ENCODE assay signal across 8 cellular contexts in genomic region chr18:49459404-49460171, GRCh38. TPM values are rescaled to one million over a fixed set of nuclear protein-coding genes. Genes with fewer than 3 reads are reported as not detected.
DNase-seq lines count a peak whose midpoint lies in the region; ATAC-seq and TF ChIP-seq lines count a peak whose summit lies in the region.

No MANE protein-coding gene starts in this region.

- peaks cover 42% of the 10 kb centered on the region for H3K4me1 Mint-ChIP-seq in stimulated activated memory B cell treated with anti-CD40 and anti-IgM and Interleukin-4, amounts not matched to agents 10 μg/mL and 1 μg/mL and 100 μg/mL, for 72 hours

- H3K79me2 ChIP-seq in GM23248 (ENCODE audit: insufficient read depth), result peaks cover 63% of the 10 kb centered on the region

- H3K9me3 Mint-ChIP-seq in stimulated activated memory B cell treated with anti-CD40 and anti-IgM and Interleukin-4, amounts not matched to agents 10 μg/mL and 1 μg/mL and 100 μg/mL, for 72 hours, result peaks cover 3% of the 10 kb centered on the region

- H3K4me2 ChIP-seq in GM23248 (ENCODE audit: unreplicated experiment), result peak overlapping the region; percentile 87

- peak overlapping the region; percentile 96 for H3K4me3 Mint-ChIP-seq in stimulated activated memory B cell treated with anti-CD40 and anti-IgM and Interleukin-4, amounts not matched to agents 10 μg/mL and 1 μg/mL and 100 μg/mL, for 72 hours

- intact Hi-C loops in Panc1 (cut with micrococcal nuclease; ENCODE audit: unreplicated experiment), result no loop called here
- intact Hi-C loops in breast epithelium (cut with DNase I; ENCODE audit: low total_unique reads), result no loop called here

- no peaks in the 10 kb centered on the region for H3K27me3 Mint-ChIP-seq in stimulated activated memory B cell treated with anti-CD40 and anti-IgM and Interleukin-4, amounts not matched to agents 10 μg/mL and 1 μg/mL and 100 μg/mL, for 72 hours

- H3K9me3 ChIP-seq in GM23248 (ENCODE audit: low read depth), result no peaks in the 10 kb centered on the region
- no peaks in the 10 kb centered on the region for H3K9me3 ChIP-seq in Panc1 (ENCODE audit: control insufficient read depth, insufficient read depth, low read depth, low read length)
- no peaks in the 10 kb centered on the region for H3K9me3 ChIP-seq in breast epithelium
- H3K9me3 ChIP-seq in liver (ENCODE audit: control insufficient read depth in 4 of 4, low read length in 3 of 4), result no peaks in the 10 kb centered on the region

- H3F3A ChIP-seq in GM23248 (ENCODE audit: insufficient read depth), result peaks cover 23% of the 10 kb centered on the region

- CTCF ChIA-PET in Panc1 (lab: Charles Lee), result interaction anchor here (0.5 to 0.6 kb wide), 2 partner anchors 21 to 27 kb away, joined by 3 to 5 read pairs; no protein-coding TSS in a partner anchor

- H3K27ac ChIP-seq in GM23248, result peak overlapping the region; percentile 77; the same call in 1 of the 2 replicates
- peak overlapping the region; percentile 29; the same call in 1 of the 2 replicates for H3K27ac ChIP-seq in Panc1 (ENCODE audit: low read length)
- H3K27ac ChIP-seq in breast epithelium, result peak overlapping the region; percentile 88 to 91
- H3K27ac ChIP-seq in liver (ENCODE audit: low read depth in 1 of 2, low read length in 2 of 2), result peak overlapping the region; percentile 86 to 87

- ATAC-seq in Panc1 (peak; percentile 65), HG02763 (IDR thresholded peaks at IDR 0.05; ENCODE audit: unreplicated experiment) (no peak)
- ATAC-seq in stimulated activated memory B cell treated with anti-CD40 and anti-IgM and Interleukin-4, amounts not matched to agents 10 μg/mL and 1 μg/mL and 100 μg/mL, for 72 hours, result peak; percentile 1

- H3K27ac Mint-ChIP-seq in stimulated activated memory B cell treated with anti-CD40 and anti-IgM and Interleukin-4, amounts not matched to agents 10 μg/mL and 1 μg/mL and 100 μg/mL, for 72 hours, result peak overlapping the region; percentile 96

- BruUV-seq in Panc1 (replicated peaks; lab: Mats Ljungman, UMichigan), result no TSS peak

- H3K9me2 ChIP-seq in GM23248 (ENCODE audit: insufficient read depth), result no peaks in the 10 kb centered on the region

- TF ChIP-seq POLR2A in breast epithelium (IDR thresholded peaks at IDR 0.05), result no peak

- WGBS in GM23248 (ENCODE audit: low coverage in 1 of 2, low lambda C conversion rate in 2 of 2, missing lambda C conversion rate in 2 of 2), 2 experiments, result 14 to 15% methylated on average over 16 of the region's 16 CpGs
- WGBS in liver, result 23% methylated on average over 16 of the region's 16 CpGs

- no peaks in the 10 kb centered on the region for H3K36me3 ChIP-seq in GM23248 (ENCODE audit: low read depth)
- no peaks in the 10 kb centered on the region; the same call in 1 of the 2 replicates for H3K36me3 ChIP-seq in Panc1 (ENCODE audit: control insufficient read depth, insufficient read depth, low read length)
- H3K36me3 ChIP-seq in breast epithelium, result no peaks in the 10 kb centered on the region
- no peaks in the 10 kb centered on the region for H3K36me3 ChIP-seq in liver (ENCODE audit: control insufficient read depth in 4 of 4, insufficient read depth in 3 of 4, low read depth in 1 of 4, low read length in 3 of 4)

- H3K4me1 ChIP-seq in GM23248 (ENCODE audit: insufficient read depth), result peaks cover 14% of the 10 kb centered on the region
- H3K4me1 ChIP-seq in Panc1 (ENCODE audit: control insufficient read depth, insufficient read depth, low read length), result peaks cover 4% of the 10 kb centered on the region; the same call in 1 of the 2 replicates
- peaks cover 0 to 4% of the 10 kb centered on the region in 2 donors for H3K4me1 ChIP-seq in breast epithelium
- peaks cover 4 to 24% (median 10%) of the 10 kb centered on the region in 4 donors for H3K4me1 ChIP-seq in liver (ENCODE audit: control insufficient read depth in 4 of 4, insufficient read depth in 4 of 4, low read length in 3 of 4)

- H3K27me3 ChIP-seq in GM23248 (replicated peaks; ENCODE audit: insufficient read depth) (no peaks in the 10 kb centered on the region), Panc1 (ENCODE audit: control insufficient read depth, insufficient read depth, low read length) (no peaks in the 10 kb centered on the region), breast epithelium (no peaks in the 10 kb centered on the region), liver (ENCODE audit: control insufficient read depth in 4 of 4, insufficient read depth in 4 of 4, low read length in 3 of 4) (no peaks in the 10 kb centered on the region)

- in situ Hi-C loops in GM23248 (cut with MboI) (no loop called here), Panc1 (cut with HindIII; ENCODE audit: low pct_unique_long_range_greater_than_20kb, low sequenced_read_pairs) (no loop called here)

- no peaks in the 10 kb centered on the region for H4K20me1 ChIP-seq in GM23248 (ENCODE audit: insufficient read depth)

- H3K9ac ChIP-seq in GM23248 (peak overlapping the region; percentile 92), liver (ENCODE audit: low read depth in 1 of 2, low read length in 2 of 2) (peak overlapping the region; percentile 55 to 95)

- TF ChIP-seq CTCF in Panc1 (IDR thresholded peaks at IDR 0.05) (no peak), breast epithelium (IDR thresholded peaks at IDR 0.05) (no peak), liver (IDR thresholded peaks at IDR 0.05; ENCODE audit: low read depth, low read length, missing input control) (no peak)

- peak overlapping the region; percentile 97 for H2AFZ ChIP-seq in GM23248

- peaks cover 12% of the 10 kb centered on the region for H3K36me3 Mint-ChIP-seq in stimulated activated memory B cell treated with anti-CD40 and anti-IgM and Interleukin-4, amounts not matched to agents 10 μg/mL and 1 μg/mL and 100 μg/mL, for 72 hours

- no peak for TF ChIP-seq RAD21 in liver (IDR thresholded peaks at IDR 0.05)

- DNase-seq in Daoy (ENCODE audit: low read depth) (peak; percentile 42), GM23248 (peak; percentile 71), Panc1 (ENCODE audit: low read depth, low spot score) (no peak), breast epithelium (ENCODE audit: low spot score in 2 of 2) (no peak), NCI-H2081 treated with DMSO at 0.1 percent for 48 hours (lab: John Stamatoyannopoulos, UW) (no peak)

- H3K4me3 ChIP-seq in GM23248, result peak overlapping the region; percentile 93
- peak overlapping the region; percentile 73 to 83 for H3K4me3 ChIP-seq in Panc1 (ENCODE audit: low read depth in 2 of 2, low read length in 2 of 2)
- peak overlapping the region; percentile 87 to 98 (median 93) for H3K4me3 ChIP-seq in breast epithelium
- H3K4me3 ChIP-seq in liver (ENCODE audit: low read depth in 1 of 3, low read length in 3 of 3), result peak overlapping the region; percentile 95 to 98 (median 96)

- POLR2A ChIA-PET in Panc1 (lab: Charles Lee), result interaction anchor here (0.5 kb wide), 2 partner anchors 253 to 515 kb away, joined by 3 read pairs; no protein-coding TSS in a partner anchor

TF ChIP-seq in liver, 16 proteins besides CTCF, POLR2A, EP300 and RAD21 (continues in another document):
- TF ChIP-seq JUND (IDR thresholded peaks at IDR 0.05), result no peak
- TF ChIP-seq ATF3 (IDR thresholded peaks at IDR 0.05), result no peak

RNA-seq across cellular contexts. Expression of gene DYM, which starts 0.9 kb away (rescaled TPM):
- total RNA-seq in Daoy (2014; rRNA removed; shearing (Covaris generic)), result 18.5 and 43.3 TPM in 2 replicates
- total RNA-seq in GM23248 (2014; rRNA removed; shearing (Covaris generic)), result 34.1 and 43.4 TPM in 2 replicates
- 51.5 and 57.9 TPM in 2 replicates for polyA plus RNA-seq in GM23248 (2016; fragmentation: Nextera tagmentation; extraction: Ambion mirVana)
- 28.7 TPM for total RNA-seq in Panc1 (2021; ENCODE audit: unreplicated experiment)
- polyA plus RNA-seq in Panc1 (2012; ENCODE audit: insufficient read length), result 11.8 TPM
- 10 to 100 TPM; 60.3 to 70.2 (median 64.3) TPM for total RNA-seq in breast epithelium
- 10 to 100 TPM; 18.3 to 21.1 TPM for total RNA-seq in liver
- polyA plus RNA-seq in liver, result 10 to 100 TPM; 11.3 to 13.3 TPM

RNA-seq across cellular contexts. Expression of gene C18orf32, which starts 27.4 kb away (rescaled TPM):
- total RNA-seq in Daoy (2014; rRNA removed; shearing (Covaris generic)), result 36.1 and 57.9 TPM in 2 replicates
- 26.6 and 43.7 TPM in 2 replicates for total RNA-seq in GM23248 (2014; rRNA removed; shearing (Covaris generic))
- 77.0 and 78.2 TPM in 2 replicates for polyA plus RNA-seq in GM23248 (2016; fragmentation: Nextera tagmentation; extraction: Ambion mirVana)
- 38.0 TPM for total RNA-seq in Panc1 (2021; ENCODE audit: unreplicated experiment)
- 9.3 TPM for polyA plus RNA-seq in Panc1 (2012; ENCODE audit: insufficient read length)
- total RNA-seq in breast epithelium, result 10 to 100 TPM; 25.8 to 31.1 (median 28.5) TPM
- total RNA-seq in liver, result 10 to 100 TPM; 12.4 to 14.5 TPM
- 10 to 100 TPM; 45.1 to 63.2 TPM for polyA plus RNA-seq in liver

RNA-seq across cellular contexts. Expression of gene RPL17, which starts 32.7 kb away (rescaled TPM):
- 3,908 and 4,109 TPM in 2 replicates for total RNA-seq in Daoy (2014; rRNA removed; shearing (Covaris generic))
- 1,224 and 1,264 TPM in 2 replicates for total RNA-seq in GM23248 (2014; rRNA removed; shearing (Covaris generic))
- 725 and 752 TPM in 2 replicates for polyA plus RNA-seq in GM23248 (2016; fragmentation: Nextera tagmentation; extraction: Ambion mirVana)
- 874 TPM for total RNA-seq in Panc1 (2021; ENCODE audit: unreplicated experiment)
- polyA plus RNA-seq in Panc1 (2012; ENCODE audit: insufficient read length), result 719 TPM
- 1,000 to 10,000 TPM; 1,519 to 3,223 (median 2,778) TPM for total RNA-seq in breast epithelium
- total RNA-seq in liver, result 1,000 to 10,000 TPM in 1 of 2 donors, 100 to 1,000 TPM in 1; 407 to 1,066 TPM
- polyA plus RNA-seq in liver, result 100 to 1,000 TPM; 362 to 723 TPM

Comparison
In these comparisons a context has a peak if more than half of its experiments do, and no peak if none do; other contexts are left out.
1. DNase-seq: peak in Daoy (single experiment) and GM23248 (single experiment); none in Panc1 (single experiment), breast epithelium (0 of 2) and NCI-H2081 treated with DMSO at 0.1 percent for 48 hours (single experiment).
2. H3K27ac ChIP-seq: peak in every context shown above with its lines; median percentile 90 in breast epithelium; 86 in liver; 77 in GM23248; 29 in Panc1.
3. Peak in every context shown above with its lines, with median percentiles within 50 percentile points of each other: H3K4me3 ChIP-seq.